22 cellular contexts compared by ENCODE assay signal in the genomic region with DNA sequence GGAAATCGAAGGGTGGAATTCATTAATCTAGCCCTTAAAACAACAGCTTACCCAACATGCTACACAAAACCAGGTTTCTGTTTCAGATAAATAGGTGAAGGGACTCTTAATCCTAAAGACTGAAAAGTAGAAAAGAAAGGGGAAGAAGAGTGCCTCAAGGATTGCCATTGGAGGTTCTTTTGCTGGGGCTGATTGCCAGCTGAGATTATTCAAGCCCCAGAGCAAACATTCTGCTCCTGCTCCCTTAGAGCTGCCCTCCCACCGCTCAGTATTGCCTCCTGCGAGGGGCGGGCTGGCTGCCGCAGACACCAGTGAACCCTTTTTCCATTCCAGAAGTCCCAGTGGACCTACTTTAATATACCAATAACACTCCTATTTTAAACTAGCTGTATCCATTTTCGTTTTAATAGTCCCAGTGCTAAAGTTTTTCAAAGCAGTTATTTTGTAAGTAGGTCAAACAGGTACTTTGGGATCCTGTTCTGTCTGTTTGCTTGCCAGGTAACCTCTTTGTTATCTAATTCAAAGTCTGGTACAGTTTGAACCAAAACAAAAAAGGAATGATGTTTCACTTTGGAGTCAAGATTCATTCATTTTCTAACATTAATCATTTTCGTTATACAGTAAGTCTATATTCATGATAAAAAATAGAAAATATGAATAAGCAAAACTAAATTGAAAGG. TPM values are rescaled to one million over a fixed set of nuclear protein-coding genes. Genes with fewer than 3 reads are reported as not detected.
DNase-seq lines count a peak whose midpoint lies in the region; ATAC-seq, FAIRE-seq and TF ChIP-seq lines count a peak whose summit lies in the region.
"Had no signal": no experiment of that assay in that cellular context is flagged by ENCODE, and none has a peak within 500 bp of the region (broad histone marks: within the 10 kb centered on the region; RNA-seq: fewer than 3 reads in every experiment).

No MANE protein-coding gene starts in this region.

- DNase-seq in DMS79 treated with DMSO at 0.1 percent for 48 hours (lab: John Stamatoyannopoulos, UW) (peak; percentile 91), KBM-7 (peak; percentile 48), K562 (ENCODE audit: extremely low read depth in 1 of 4, low spot score in 3 of 4) (peak in 3 of 4 experiments; percentile 38 to 83 (median 74)), lower lobe of right lung (no peak), NCI-H1105 treated with DMSO at 0.1 percent for 48 hours (lab: John Stamatoyannopoulos, UW) (no peak)
- no peak for DNase-seq in stimulated activated naive CD8-positive, alpha-beta T cell treated with anti-CD3 and anti-CD28 coated beads, Interleukin-15, amount 100 ng/mL, for 72 hours
- DNase-seq: activated CD4-positive, alpha-beta T cell treated with anti-CD3 and anti-CD28 coated beads, Interleukin-2, amount 10 ng/mL, durations not matched to agents 7 days and 5 days; anterior cingulate cortex; caudate nucleus; CD4-positive, alpha-beta memory T cell; HFFc6; left colon; NCI-H1105; NCI-H2081 treated with DMSO at 0.1 percent for 48 hours; NCI-H526 treated with DMSO at 0.1 percent for 48 hours; posterior cingulate gyrus; SHP77 had no signal

- no peak overlapping the region for H3K27ac ChIP-seq in K562 (ENCODE audit: extremely low read depth, low read depth, low read length)
- H3K27ac ChIP-seq in lower lobe of right lung, result no peak overlapping the region

- H4K20me1 ChIP-seq in K562 (replicated peaks; ENCODE audit: control insufficient read depth, insufficient read depth, low read length), result no peaks in the 10 kb centered on the region

- peak; percentile 54 for FAIRE-seq in K562 (lab: Jason Lieb, UNC)
- FAIRE-seq: TTC549 had no signal

- POLR2A ChIA-PET in K562 (lab: Yijun Ruan, JAX), result interaction anchor here (0.6 to 2.0 kb wide), 5 partner anchors 9 to 243 kb away, joined by 3 to 8 read pairs (median 3); no protein-coding TSS in a partner anchor

- TF ChIP-seq EP300 in K562 (IDR thresholded peaks at IDR 0.05; ENCODE audit: low read length), result 0 out of 2 replicates have a peak, but pooled peaks have one; percentile 7

- peaks cover 6 to 7% of the 10 kb centered on the region in 2 donors for H3K9me3 Mint-ChIP-seq in stimulated activated naive CD8-positive, alpha-beta T cell treated with anti-CD3 and anti-CD28 coated beads, Interleukin-15, amount 100 ng/mL, for 72 hours
- H3K9me3 Mint-ChIP-seq: activated CD4-positive, alpha-beta T cell treated with anti-CD3 and anti-CD28 coated beads, Interleukin-2, amount 10 ng/mL, durations not matched to agents 7 days and 5 days; activated naive CD4-positive, alpha-beta T cell treated with anti-CD3 and anti-CD28 coated beads, Interleukin-2, amount 50 U/mL, for 24 hours; activated T-helper 1 cell treated with anti-CD3 and anti-CD28 coated beads, Interleukin-12 subunit alpha, Interleukin-12 subunit beta, Interleukin-2, Interleukin-4 antibody, amounts not matched to agents 30 ng/mL and 10 ng/mL and 1 ng/mL, durations not matched to agents 14 hours and 24 hours and 36 hours; dendritic cell treated with granulocyte-macrophage colony-stimulating factor and Interleukin-4, amounts not matched to agents 40 ng/mL and 50 ng/mL, for 4 days; HFFc6 had no signal

- H3K9me1 ChIP-seq in K562 (ENCODE audit: control insufficient read depth, insufficient read depth, low read length), result no peaks in the 10 kb centered on the region

- TF ChIP-seq RAD21 in K562 (CRISPR knock-in tag; conservative IDR thresholded peaks at IDR 0.05 in 1 of 2, IDR thresholded peaks at IDR 0.05 in 1 of 2), result no peak

- intact Hi-C loops in K562 (cut with micrococcal nuclease), result loop anchor here (5.0 kb wide), 1 partner anchor 38 kb away; a partner anchor contains a TSS
- intact Hi-C loops in lower lobe of right lung (cut with DNase I), result no loop called here

- H3K4me2 ChIP-seq in K562 (ENCODE audit: insufficient read depth, low read length), result peak overlapping the region; percentile 39

- H3K27ac Mint-ChIP-seq in stimulated activated naive CD8-positive, alpha-beta T cell treated with anti-CD3 and anti-CD28 coated beads, Interleukin-15, amount 100 ng/mL, for 72 hours, result no peak overlapping the region
- H3K27ac Mint-ChIP-seq: activated CD4-positive, alpha-beta T cell treated with anti-CD3 and anti-CD28 coated beads, Interleukin-2, amount 10 ng/mL, durations not matched to agents 7 days and 5 days; activated naive CD4-positive, alpha-beta T cell treated with anti-CD3 and anti-CD28 coated beads, Interleukin-2, amount 50 U/mL, for 24 hours; activated T-helper 1 cell treated with anti-CD3 and anti-CD28 coated beads, Interleukin-12 subunit alpha, Interleukin-12 subunit beta, Interleukin-2, Interleukin-4 antibody, amounts not matched to agents 30 ng/mL and 10 ng/mL and 1 ng/mL, durations not matched to agents 14 hours and 24 hours and 36 hours; CD4-positive, alpha-beta memory T cell; dendritic cell treated with granulocyte-macrophage colony-stimulating factor and Interleukin-4, amounts not matched to agents 40 ng/mL and 50 ng/mL, for 4 days; HFFc6 had no signal

- no peaks in the 10 kb centered on the region for H3K4me1 Mint-ChIP-seq in stimulated activated naive CD8-positive, alpha-beta T cell treated with anti-CD3 and anti-CD28 coated beads, Interleukin-15, amount 100 ng/mL, for 72 hours
- H3K4me1 Mint-ChIP-seq: activated CD4-positive, alpha-beta T cell treated with anti-CD3 and anti-CD28 coated beads, Interleukin-2, amount 10 ng/mL, durations not matched to agents 7 days and 5 days; activated naive CD4-positive, alpha-beta T cell treated with anti-CD3 and anti-CD28 coated beads, Interleukin-2, amount 50 U/mL, for 24 hours; CD4-positive, alpha-beta memory T cell had no signal

- H3K9me3 ChIP-seq in K562 (replicated peaks; ENCODE audit: control insufficient read depth, insufficient read depth, low read depth, low read length) (no peaks in the 10 kb centered on the region), lower lobe of right lung (no peaks in the 10 kb centered on the region)

- H3K9ac ChIP-seq in K562 (ENCODE audit: insufficient read depth in 1 of 2, low read depth in 2 of 2, low read length in 2 of 2), result 0 out of 4 replicates have a peak overlapping the region, but pooled peaks of 1 of the 2 experiments have one; percentile 35

- no TSS peak for BruUV-seq in K562 (replicated peaks; lab: Mats Ljungman, UMichigan)

- peaks cover 7% of the 10 kb centered on the region for H3K27me3 Mint-ChIP-seq in stimulated activated naive CD8-positive, alpha-beta T cell treated with anti-CD3 and anti-CD28 coated beads, Interleukin-15, amount 100 ng/mL, for 72 hours

- H3K36me3 ChIP-seq in K562 (ENCODE audit: control insufficient read depth, insufficient read depth, low read length), result no peaks in the 10 kb centered on the region
- H3K36me3 ChIP-seq in lower lobe of right lung, result no peaks in the 10 kb centered on the region

- no peaks in the 10 kb centered on the region for H3K79me2 ChIP-seq in K562 (ENCODE audit: control insufficient read depth, insufficient read depth, low read length)

- CTCF ChIA-PET in K562 (lab: Yijun Ruan, JAX; ENCODE audit: low intra/inter-chr PET ratio), result no interaction called here

- H3K4me3 ChIP-seq in K562, result no peak overlapping the region
- H3K4me3 ChIP-seq in lower lobe of right lung, result no peak overlapping the region

- peak; percentile 91 for ATAC-seq in K562
- ATAC-seq in lower lobe of right lung, result peak; percentile 59 to 81
- ATAC-seq in stimulated activated naive CD8-positive, alpha-beta T cell treated with anti-CD3 and anti-CD28 coated beads, Interleukin-15, amount 100 ng/mL, for 72 hours, result no peak
- ATAC-seq in GM19397 (IDR thresholded peaks at IDR 0.05; ENCODE audit: unreplicated experiment), result no peak
- ATAC-seq: left colon had no signal

- H2AFZ ChIP-seq in K562 (ENCODE audit: low read depth, low read length), result peak overlapping the region; percentile 44

- in situ Hi-C loops in KBM-7 (cut with MboI; ENCODE audit: low pct_unique_long_range_greater_than_20kb, low sequenced_read_pairs), result no loop called here
- in situ Hi-C loops in K562 (cut with MboI), result no loop called here

- no peak for TF ChIP-seq POLR2A in K562 (conservative IDR thresholded peaks at IDR 0.05)

- no peaks in the 10 kb centered on the region; a peak in 1 of 5 replicates for H3K27me3 ChIP-seq in K562 (ENCODE audit: control insufficient read depth in 2 of 2, insufficient read depth in 2 of 2, low read length in 2 of 2)
- no peaks in the 10 kb centered on the region for H3K27me3 ChIP-seq in lower lobe of right lung (ENCODE audit: low read depth)

- WGBS in K562 (ENCODE audit: insufficient coverage, low coverage, missing lambda C conversion rate), result 5% methylated on average over 7 of the region's 7 CpGs

- no peak for TF ChIP-seq CTCF in K562 (IDR thresholded peaks at IDR 0.05 in 2 of 3, conservative IDR thresholded peaks at IDR 0.05 in 1 of 3; ENCODE audit: insufficient read depth in 2 of 3, low read depth in 1 of 3, low read length in 3 of 3)
- no peak for TF ChIP-seq CTCF in lower lobe of right lung (IDR thresholded peaks at IDR 0.05)

- H3K4me1 ChIP-seq in K562 (replicated peaks in 1 of 2; ENCODE audit: control insufficient read depth in 2 of 2, insufficient read depth in 2 of 2, low read length in 2 of 2) (peaks cover 9 to 15% of the 10 kb centered on the region in 2 experiments), lower lobe of right lung (peaks cover 16% of the 10 kb centered on the region)

- H3K4me3 Mint-ChIP-seq in stimulated activated naive CD8-positive, alpha-beta T cell treated with anti-CD3 and anti-CD28 coated beads, Interleukin-15, amount 100 ng/mL, for 72 hours, result no peak overlapping the region
- H3K4me3 Mint-ChIP-seq: activated CD4-positive, alpha-beta T cell treated with anti-CD3 and anti-CD28 coated beads, Interleukin-2, amount 10 ng/mL, durations not matched to agents 7 days and 5 days; activated naive CD4-positive, alpha-beta T cell treated with anti-CD3 and anti-CD28 coated beads, Interleukin-2, amount 50 U/mL, for 24 hours; activated T-helper 1 cell treated with anti-CD3 and anti-CD28 coated beads, Interleukin-12 subunit alpha, Interleukin-12 subunit beta, Interleukin-2, Interleukin-4 antibody, amounts not matched to agents 30 ng/mL and 10 ng/mL and 1 ng/mL, durations not matched to agents 14 hours and 24 hours and 36 hours; CD4-positive, alpha-beta memory T cell; dendritic cell treated with granulocyte-macrophage colony-stimulating factor and Interleukin-4, amounts not matched to agents 40 ng/mL and 50 ng/mL, for 4 days; HFFc6 had no signal

RNA-seq across cellular contexts. Expression of a gene that starts 38.6 kb away (rescaled TPM):
- total RNA-seq in K562 (2011; cell fraction: chromatin; rRNA removed; ENCODE audit: low replicate concordance), result 640 and 1,528 TPM in 2 replicates
- total RNA-seq in K562 (2011; cell fraction: nucleolus; rRNA removed), result 261 and 443 TPM in 2 replicates
- 645 and 660 TPM in 2 replicates for total RNA-seq in K562 (2011; cell fraction: nucleoplasm; rRNA removed)
- total RNA-seq in K562 (2014; rRNA removed) (43.7 and 46.9 TPM in 2 replicates), K562 (2014; rRNA removed; fragmentation: Illumina TruSeq; extraction: Trizol) (131 and 160 TPM in 2 replicates), K562 (2015; rRNA removed; fragmentation: Illumina TruSeq; extraction: Trizol) (66.1 and 77.9 TPM in 2 replicates), K562 (2021) (116 and 137 TPM in 2 replicates), lower lobe of right lung (119 TPM)
- polyA plus RNA-seq in K562 (2011; rRNA removed) (337 and 342 TPM in 2 replicates), K562 (2014; fragmentation: Illumina TruSeq; extraction: Trizol) (139 and 165 TPM in 2 replicates), K562 (2014; fragmentation: Nextera tagmentation; extraction: Ambion mirVana) (10 to 100 TPM; 84.6 to 93.1 TPM), K562 (2014; rRNA removed) (111 and 122 TPM in 2 replicates)
- 38.9 and 149 TPM in 2 replicates for polyA plus RNA-seq in K562 (2011; cell fraction: cytosol; rRNA removed)
- polyA plus RNA-seq in K562 (2011; cell fraction: nucleus; rRNA removed), result 209 and 452 TPM in 2 replicates
- polyA plus RNA-seq in K562 (2012), result 49.5 and 143 TPM in 2 replicates
- polyA minus RNA-seq in K562 (2011; rRNA and poly(A)+ RNA removed), result 389 and 534 TPM in 2 replicates
- polyA minus RNA-seq in K562 (2011; cell fraction: cytosol; rRNA and poly(A)+ RNA removed), result 123 and 131 TPM in 2 replicates
- 142 and 344 TPM in 2 replicates for polyA minus RNA-seq in K562 (2011; cell fraction: nucleus; rRNA and poly(A)+ RNA removed)

Comparison
In these comparisons a context has a peak if more than half of its experiments do, and no peak if none do; other contexts are left out.
1. DNase-seq: peak in DMS79 treated with DMSO at 0.1 percent for 48 hours (single experiment), KBM-7 (single experiment) and K562 (3 of 4); none in lower lobe of right lung (single experiment), NCI-H1105 treated with DMSO at 0.1 percent for 48 hours (single experiment) and stimulated activated naive CD8-positive, alpha-beta T cell treated with anti-CD3 and anti-CD28 coated beads, Interleukin-15, amount 100 ng/mL, for 72 hours (0 of 2).
2. ATAC-seq: peak in K562 (single experiment) and lower lobe of right lung (2 of 2); none in stimulated activated naive CD8-positive, alpha-beta T cell treated with anti-CD3 and anti-CD28 coated beads, Interleukin-15, amount 100 ng/mL, for 72 hours (single experiment) and GM19397 (single experiment).